1 cellular context compared by ENCODE assay signal in the genomic region with DNA sequence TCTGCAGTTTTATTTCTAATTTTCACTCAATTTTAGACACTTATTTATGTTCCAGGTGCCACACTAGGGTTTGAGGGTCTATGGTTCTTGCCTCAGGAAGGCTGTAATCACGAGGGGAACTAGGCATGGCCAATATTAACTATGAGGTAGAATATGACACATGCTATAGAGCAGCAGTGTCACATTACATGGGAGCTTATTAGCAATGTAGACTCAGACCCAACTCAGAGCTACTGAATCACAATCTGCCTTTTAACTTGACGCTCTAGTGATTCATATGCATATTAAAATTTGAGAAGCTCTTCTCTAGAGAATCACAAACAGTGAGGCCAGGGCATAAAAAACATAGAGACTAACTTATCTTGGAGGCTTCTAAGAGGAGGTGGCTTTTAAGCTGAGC.
TF ChIP-seq lines count a peak whose summit lies in the region.

No MANE protein-coding gene starts in this region.

TF ChIP-seq in WTC11, 78 proteins besides CTCF, POLR2A, EP300 and RAD21:
- TF ChIP-seq, protein P1, sequence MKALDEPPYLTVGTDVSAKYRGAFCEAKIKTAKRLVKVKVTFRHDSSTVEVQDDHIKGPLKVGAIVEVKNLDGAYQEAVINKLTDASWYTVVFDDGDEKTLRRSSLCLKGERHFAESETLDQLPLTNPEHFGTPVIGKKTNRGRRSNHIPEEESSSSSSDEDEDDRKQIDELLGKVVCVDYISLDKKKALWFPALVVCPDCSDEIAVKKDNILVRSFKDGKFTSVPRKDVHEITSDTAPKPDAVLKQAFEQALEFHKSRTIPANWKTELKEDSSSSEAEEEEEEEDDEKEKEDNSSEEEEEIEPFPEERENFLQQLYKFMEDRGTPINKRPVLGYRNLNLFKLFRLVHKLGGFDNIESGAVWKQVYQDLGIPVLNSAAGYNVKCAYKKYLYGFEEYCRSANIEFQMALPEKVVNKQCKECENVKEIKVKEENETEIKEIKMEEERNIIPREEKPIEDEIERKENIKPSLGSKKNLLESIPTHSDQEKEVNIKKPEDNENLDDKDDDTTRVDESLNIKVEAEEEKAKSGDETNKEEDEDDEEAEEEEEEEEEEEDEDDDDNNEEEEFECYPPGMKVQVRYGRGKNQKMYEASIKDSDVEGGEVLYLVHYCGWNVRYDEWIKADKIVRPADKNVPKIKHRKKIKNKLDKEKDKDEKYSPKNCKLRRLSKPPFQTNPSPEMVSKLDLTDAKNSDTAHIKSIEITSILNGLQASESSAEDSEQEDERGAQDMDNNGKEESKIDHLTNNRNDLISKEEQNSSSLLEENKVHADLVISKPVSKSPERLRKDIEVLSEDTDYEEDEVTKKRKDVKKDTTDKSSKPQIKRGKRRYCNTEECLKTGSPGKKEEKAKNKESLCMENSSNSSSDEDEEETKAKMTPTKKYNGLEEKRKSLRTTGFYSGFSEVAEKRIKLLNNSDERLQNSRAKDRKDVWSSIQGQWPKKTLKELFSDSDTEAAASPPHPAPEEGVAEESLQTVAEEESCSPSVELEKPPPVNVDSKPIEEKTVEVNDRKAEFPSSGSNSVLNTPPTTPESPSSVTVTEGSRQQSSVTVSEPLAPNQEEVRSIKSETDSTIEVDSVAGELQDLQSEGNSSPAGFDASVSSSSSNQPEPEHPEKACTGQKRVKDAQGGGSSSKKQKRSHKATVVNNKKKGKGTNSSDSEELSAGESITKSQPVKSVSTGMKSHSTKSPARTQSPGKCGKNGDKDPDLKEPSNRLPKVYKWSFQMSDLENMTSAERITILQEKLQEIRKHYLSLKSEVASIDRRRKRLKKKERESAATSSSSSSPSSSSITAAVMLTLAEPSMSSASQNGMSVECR (CRISPR knock-in tag; IDR thresholded peaks at IDR 0.05; ENCODE audit: borderline replicate concordance) = no peak
- TF ChIP-seq IRF1 (CRISPR knock-in tag; IDR thresholded peaks at IDR 0.05) = no peak
- no peak for TF ChIP-seq NR2C2 (CRISPR knock-in tag; IDR thresholded peaks at IDR 0.05)
- no peak for TF ChIP-seq ZNF671 (CRISPR knock-in tag; IDR thresholded peaks at IDR 0.05)
- TF ChIP-seq SMAD4 (CRISPR knock-in tag; IDR thresholded peaks at IDR 0.05) = no peak
- no peak for TF ChIP-seq ZNF423 (CRISPR knock-in tag; IDR thresholded peaks at IDR 0.05)
- no peak for TF ChIP-seq ERG (CRISPR knock-in tag; IDR thresholded peaks at IDR 0.05)
- TF ChIP-seq, protein P2, sequence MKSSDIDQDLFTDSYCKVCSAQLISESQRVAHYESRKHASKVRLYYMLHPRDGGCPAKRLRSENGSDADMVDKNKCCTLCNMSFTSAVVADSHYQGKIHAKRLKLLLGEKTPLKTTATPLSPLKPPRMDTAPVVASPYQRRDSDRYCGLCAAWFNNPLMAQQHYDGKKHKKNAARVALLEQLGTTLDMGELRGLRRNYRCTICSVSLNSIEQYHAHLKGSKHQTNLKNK (CRISPR knock-in tag; IDR thresholded peaks at IDR 0.05) = no peak
- no peak for TF ChIP-seq CDX4 (CRISPR knock-in tag; IDR thresholded peaks at IDR 0.05; ENCODE audit: borderline replicate concordance)
- no peak for TF ChIP-seq NR1H2 (CRISPR knock-in tag; IDR thresholded peaks at IDR 0.05)
- no peak for TF ChIP-seq TCF7 (CRISPR knock-in tag; IDR thresholded peaks at IDR 0.05; ENCODE audit: low read depth)
- TF ChIP-seq FOXK1 (CRISPR knock-in tag; IDR thresholded peaks at IDR 0.05) = no peak
- TF ChIP-seq CREB1 (CRISPR knock-in tag; IDR thresholded peaks at IDR 0.05) = no peak
- TF ChIP-seq NFE2L1 (CRISPR knock-in tag; IDR thresholded peaks at IDR 0.05) = no peak
- TF ChIP-seq PRRX2 (CRISPR knock-in tag; IDR thresholded peaks at IDR 0.05) = no peak
- no peak for TF ChIP-seq ZNF425 (CRISPR knock-in tag; conservative IDR thresholded peaks at IDR 0.05)
